25 cellular contexts compared by ENCODE assay signal in the genomic region with DNA sequence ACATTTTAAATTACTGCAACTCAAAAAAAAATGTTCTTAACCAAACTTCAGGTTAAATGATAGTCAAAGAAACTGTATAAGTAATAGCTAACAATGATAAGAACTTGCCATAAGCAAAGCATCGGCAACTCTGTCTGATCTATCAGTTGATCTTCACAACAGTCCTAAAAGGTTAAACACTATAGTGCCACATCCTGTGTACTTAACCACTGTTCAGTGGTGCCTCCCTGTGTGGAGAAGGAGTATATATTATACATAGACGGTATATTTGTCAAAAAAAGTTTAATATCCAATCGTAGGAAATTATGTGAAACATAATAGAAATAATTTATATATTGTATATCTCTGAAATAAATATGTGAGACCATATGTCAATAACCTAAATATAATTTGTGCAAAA. TPM values are rescaled to one million over a fixed set of nuclear protein-coding genes. Genes with fewer than 3 reads are reported as not detected.
DNase-seq lines count a peak whose midpoint lies in the region; ATAC-seq, FAIRE-seq and TF ChIP-seq lines count a peak whose summit lies in the region.
"Had no signal": no experiment of that assay in that cellular context is flagged by ENCODE, and none has a peak within 500 bp of the region (broad histone marks: within the 10 kb centered on the region; RNA-seq: fewer than 3 reads in every experiment).

No MANE protein-coding gene starts in this region.

- no peaks in the 10 kb centered on the region for H3K36me3 Mint-ChIP-seq in effector memory CD8-positive, alpha-beta T cell (ENCODE audit: insufficient read depth)
- H3K36me3 Mint-ChIP-seq in T-cell, result no peaks in the 10 kb centered on the region
- H3K36me3 Mint-ChIP-seq: naive thymus-derived CD8-positive, alpha-beta T cell had no signal

- FAIRE-seq in G401.6 (lab: Jason Lieb, UNC), result peak; percentile 59

- CTCF ChIA-PET in T-cell (lab: Charles Lee), result no interaction called here

- no peaks in the 10 kb centered on the region for H3K9me3 Mint-ChIP-seq in effector memory CD8-positive, alpha-beta T cell
- H3K9me3 Mint-ChIP-seq in T-cell, result peaks cover 0 to 4% (median 0%) of the 10 kb centered on the region in 3 donors
- H3K9me3 Mint-ChIP-seq: naive thymus-derived CD8-positive, alpha-beta T cell had no signal

- DNase-seq in AG09319 (ENCODE audit: extremely low read depth, low read depth) (no peak), OCI-M1 (lab: John Stamatoyannopoulos, UW) (peak; percentile 26), fibroblast of mammary gland (ENCODE audit: low read depth) (no peak), C1 segment of cervical spinal cord (lab: John Stamatoyannopoulos, UW) (no peak), T-cell (no peak)
- DNase-seq in effector memory CD8-positive, alpha-beta T cell, result no peak
- DNase-seq: activated CD4-positive, alpha-beta T cell treated with anti-CD3 and anti-CD28 coated beads for 36 hours; activated gamma-delta T cell; activated T-cell treated with anti-CD3 and anti-CD28 coated beads, Interleukin-2, amount 50 U/mL, for 1 hour; effector CD4-positive, alpha-beta T cell; gastrocnemius medialis; hippocampal formation; left ventricle myocardium superior; naive thymus-derived CD8-positive, alpha-beta T cell; NCI-H1105; NCI-H1930; NK-92 treated with Interleukin-12 subunit alpha and Interleukin-12 subunit beta, amount 100 ng/mL, for 24 hours; Peyer's patch; spleen; stimulated activated CD4-positive, alpha-beta T cell treated with anti-CD3 and anti-CD28 coated beads, Interleukin-4, amount 100 ng/mL, for 4 hours; stimulated activated naive CD4-positive, alpha-beta T cell treated with Interleukin-2 at 50 U/mL for 16 hours; T-helper 17 cell had no signal

- no peak overlapping the region for H3K27ac Mint-ChIP-seq in effector memory CD8-positive, alpha-beta T cell
- no peak overlapping the region for H3K27ac Mint-ChIP-seq in T-cell
- H3K27ac Mint-ChIP-seq: activated CD4-positive, alpha-beta T cell treated with anti-CD3 and anti-CD28 coated beads for 36 hours; mesothelial cell of epicardium; naive thymus-derived CD8-positive, alpha-beta T cell; T-helper 17 cell had no signal

- H3K4me3 Mint-ChIP-seq in effector memory CD8-positive, alpha-beta T cell, result no peak overlapping the region
- H3K4me3 Mint-ChIP-seq in T-cell, result no peak overlapping the region
- H3K4me3 Mint-ChIP-seq: activated CD4-positive, alpha-beta T cell treated with anti-CD3 and anti-CD28 coated beads for 36 hours; mesothelial cell of epicardium; naive thymus-derived CD8-positive, alpha-beta T cell; T-helper 17 cell had no signal

- no peaks in the 10 kb centered on the region for H3K27me3 Mint-ChIP-seq in effector memory CD8-positive, alpha-beta T cell
- peaks cover 2 to 13% of the 10 kb centered on the region in 2 donors for H3K27me3 Mint-ChIP-seq in T-cell
- H3K27me3 Mint-ChIP-seq: T-helper 17 cell had no signal

- H3K4me3 ChIP-seq in fibroblast of mammary gland (ENCODE audit: control insufficient read depth, low read depth, low read length), result no peak overlapping the region
- H3K4me3 ChIP-seq: gastrocnemius medialis, Peyer's patch, SJSA1, spleen had no signal

- TF ChIP-seq CTCF in AG09319 (IDR thresholded peaks at IDR 0.05; ENCODE audit: low read depth, low read length) (peak; percentile 2), fibroblast of mammary gland (conservative IDR thresholded peaks at IDR 0.05; ENCODE audit: control insufficient read depth, insufficient read depth, low read depth, low read length) (peak; percentile 9)

- ATAC-seq in effector memory CD8-positive, alpha-beta T cell (replicated peaks), result no peak
- no peak for ATAC-seq in T-cell (replicated peaks in 1 of 4)
- ATAC-seq: activated CD4-positive, alpha-beta T cell treated with anti-CD3 and anti-CD28 coated beads for 36 hours; gastrocnemius medialis; left ventricle myocardium superior; naive thymus-derived CD8-positive, alpha-beta T cell; T-helper 17 cell had no signal

- no peaks in the 10 kb centered on the region for H3K4me1 Mint-ChIP-seq in effector memory CD8-positive, alpha-beta T cell (ENCODE audit: low read depth in 2 of 2)
- H3K4me1 Mint-ChIP-seq in T-cell, result no peaks in the 10 kb centered on the region
- H3K4me1 Mint-ChIP-seq: activated CD4-positive, alpha-beta T cell treated with anti-CD3 and anti-CD28 coated beads for 36 hours; mesothelial cell of epicardium; naive thymus-derived CD8-positive, alpha-beta T cell; T-helper 17 cell had no signal

- POLR2A ChIA-PET in T-cell (lab: Charles Lee), result no interaction called here

RNA-seq across cellular contexts. Expression of a gene that starts 13.0 kb away (rescaled TPM):
- total RNA-seq in T-cell, result under 1 TPM in 1 of 5 donors, not detected in 4; 0.18 TPM
- total RNA-seq: naive thymus-derived CD8-positive, alpha-beta T cell; T-helper 17 cell had no signal
